Comparison of ENCODE assay signal across 8 cellular contexts in the genomic region with DNA sequence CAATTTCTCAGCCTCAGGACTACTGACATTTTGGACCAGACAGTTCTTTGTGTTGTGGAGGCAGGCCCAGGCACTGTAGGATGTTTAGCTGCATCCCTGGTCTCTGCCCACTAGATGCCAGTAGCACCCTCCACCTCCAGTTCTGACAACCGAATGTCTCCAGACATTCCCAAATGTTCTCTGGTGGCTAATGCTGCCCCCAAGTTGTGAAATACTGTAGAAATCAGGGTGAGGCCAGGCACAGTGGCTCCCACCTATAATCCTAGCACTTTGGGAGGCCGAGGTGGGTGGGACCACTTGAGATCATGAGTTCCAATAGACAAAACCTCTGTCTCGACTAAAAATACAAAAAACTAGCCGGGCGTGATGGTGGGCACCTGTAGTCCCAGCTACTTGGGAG.
A peak's percentile ranks its signal among the peaks of the same experiment; 100 is the strongest.
DNase-seq lines count a peak whose midpoint lies in the region; ATAC-seq and TF ChIP-seq lines count a peak whose summit lies in the region.

No MANE protein-coding gene starts in this region.

- peaks cover 91% of the 10 kb centered on the region for H3K36me3 Mint-ChIP-seq in T-helper 2 cell treated with Interferon-gamma antibody and Interleukin-4, amounts not matched to agents 5 μg/mL and 100 μg/mL, for 36 hours (ENCODE audit: low read depth)

- no peaks in the 10 kb centered on the region for H3K27me3 Mint-ChIP-seq in T-helper 2 cell treated with Interferon-gamma antibody and Interleukin-4, amounts not matched to agents 5 μg/mL and 100 μg/mL, for 36 hours (ENCODE audit: low read depth)

- ATAC-seq in GM19328 (IDR thresholded peaks at IDR 0.05; ENCODE audit: unreplicated experiment), result no peak

- TF ChIP-seq CTCF in fibroblast of mammary gland (conservative IDR thresholded peaks at IDR 0.05; ENCODE audit: control insufficient read depth, insufficient read depth, low read depth, low read length), result peak; percentile 51

- H3K9me3 Mint-ChIP-seq in T-helper 2 cell treated with Interferon-gamma antibody and Interleukin-4, amounts not matched to agents 5 μg/mL and 100 μg/mL, for 36 hours, result no peaks in the 10 kb centered on the region

- peaks cover 63% of the 10 kb centered on the region for H3K4me1 Mint-ChIP-seq in T-helper 2 cell treated with Interferon-gamma antibody and Interleukin-4, amounts not matched to agents 5 μg/mL and 100 μg/mL, for 36 hours (ENCODE audit: low read depth)

- DNase-seq in NCI-H2227 (lab: John Stamatoyannopoulos, UW; ENCODE audit: unreplicated experiment) (peak; percentile 38), NCI-H2227 treated with DMSO at 0.1 percent for 48 hours (lab: John Stamatoyannopoulos, UW) (no peak), fibroblast of mammary gland (ENCODE audit: low read depth) (peak; percentile 65), nucleus accumbens (lab: John Stamatoyannopoulos, UW) (peak in 42 of 56 donors; percentile 4 to 73 (median 38)), NCI-H774 (lab: John Stamatoyannopoulos, UW) (no peak)
- DNase-seq in T-helper 2 cell treated with Interferon-gamma antibody and Interleukin-4, amounts not matched to agents 5 μg/mL and 100 μg/mL, for 36 hours (ENCODE audit: low spot score), result no peak
- no peak for DNase-seq in activated CD4-positive, alpha-beta T cell treated with anti-CD3 and anti-CD28 coated beads for 1 hour

- peak overlapping the region; percentile 64 for H3K27ac Mint-ChIP-seq in T-helper 2 cell treated with Interferon-gamma antibody and Interleukin-4, amounts not matched to agents 5 μg/mL and 100 μg/mL, for 36 hours

- no peak overlapping the region for H3K4me3 ChIP-seq in fibroblast of mammary gland (ENCODE audit: control insufficient read depth, low read depth, low read length)

- H3K4me3 Mint-ChIP-seq in T-helper 2 cell treated with Interferon-gamma antibody and Interleukin-4, amounts not matched to agents 5 μg/mL and 100 μg/mL, for 36 hours, result no peak overlapping the region

Comparison
In these comparisons a context has a peak if more than half of its experiments do, and no peak if none do; other contexts are left out.
1. DNase-seq: peak in NCI-H2227 (single experiment), fibroblast of mammary gland (single experiment) and nucleus accumbens (42 of 56); none in NCI-H2227 treated with DMSO at 0.1 percent for 48 hours (single experiment), T-helper 2 cell treated with Interferon-gamma antibody and Interleukin-4, amounts not matched to agents 5 μg/mL and 100 μg/mL, for 36 hours (single experiment), NCI-H774 (single experiment) and activated CD4-positive, alpha-beta T cell treated with anti-CD3 and anti-CD28 coated beads for 1 hour (single experiment).